Comparison of ENCODE assay signal across 12 cellular contexts in genomic region chr2:1745171-1746023, GRCh38. TPM values are rescaled to one million over a fixed set of nuclear protein-coding genes. Genes with fewer than 3 reads are reported as not detected.
DNase-seq lines count a peak whose midpoint lies in the region; ATAC-seq and TF ChIP-seq lines count a peak whose summit lies in the region.
"Had no signal": no experiment of that assay in that cellular context is flagged by ENCODE, and none has a peak within 500 bp of the region (broad histone marks: within the 10 kb centered on the region; RNA-seq: fewer than 3 reads in every experiment).

No MANE protein-coding gene starts in this region.

- peak overlapping the region; percentile 70 for H3K4me3 ChIP-seq in AG10803 (ENCODE audit: low read length)
- H3K4me3 ChIP-seq in SJSA1, result peak overlapping the region; percentile 95
- H3K4me3 ChIP-seq in foreskin fibroblast (ENCODE audit: low read depth in 1 of 2, low read length in 2 of 2), result peak overlapping the region; percentile 71 to 73
- H3K4me3 ChIP-seq in ovary, result peak overlapping the region; percentile 85

- H3K27ac ChIP-seq in SJSA1 (no peak overlapping the region; the same call in 1 of the 2 replicates), ovary (peak overlapping the region; percentile 93 to 96)

- TF ChIP-seq EP300 in ovary (IDR thresholded peaks at IDR 0.05), result no peak

- DNase-seq in AG10803 (ENCODE audit: low read depth), result no peak
- no peak for DNase-seq in SJSA1 (ENCODE audit: low read depth in 1 of 2, low spot score in 2 of 2)
- DNase-seq in foreskin fibroblast, result no peak
- peak in 1 of 5 donors; percentile 18 for DNase-seq in ovary
- no peak for DNase-seq in GM03348 (ENCODE audit: low spot score)
- DNase-seq in NCI-H82 (lab: John Stamatoyannopoulos, UW), result no peak
- DNase-seq: activated CD4-positive, alpha-beta T cell treated with anti-CD3 and anti-CD28 coated beads for 48 hours; effector memory CD8-positive, alpha-beta T cell; NCI-H524 treated with DMSO at 0.1 percent for 48 hours had no signal

- H3K36me3 ChIP-seq in SJSA1, result peaks cover 14% of the 10 kb centered on the region
- no peaks in the 10 kb centered on the region for H3K36me3 ChIP-seq in ovary
- H3K36me3 ChIP-seq: pancreas had no signal

- no peak for TF ChIP-seq CTCF in AG10803 (conservative IDR thresholded peaks at IDR 0.05; ENCODE audit: low read length)
- no peak for TF ChIP-seq CTCF in foreskin fibroblast (IDR thresholded peaks at IDR 0.05; ENCODE audit: low read depth, low read length)
- TF ChIP-seq CTCF in ovary (IDR thresholded peaks at IDR 0.05), result no peak

- TF ChIP-seq POLR2A in ovary (IDR thresholded peaks at IDR 0.05), result no peak

- ATAC-seq in GM19455 (IDR thresholded peaks at IDR 0.05; ENCODE audit: unreplicated experiment) (no peak), HG03108 (IDR thresholded peaks at IDR 0.05; ENCODE audit: unreplicated experiment) (no peak)
- ATAC-seq: effector memory CD8-positive, alpha-beta T cell had no signal

- intact Hi-C loops in ovary (cut with DNase I), result loop anchor here in 3 of 4 donors (5.0 to 10.0 kb wide), 2 partner anchors 71 to 158 kb away; no protein-coding TSS in a partner anchor

- H3K4me1 ChIP-seq in SJSA1 (replicated peaks) (peaks cover 59% of the 10 kb centered on the region), ovary (ENCODE audit: insufficient read depth) (peaks cover 8% of the 10 kb centered on the region)
- H3K4me1 ChIP-seq: pancreas had no signal

- WGBS in ovary, 3 donors, result 42 to 51% (median 48%) methylated on average over 26 of the region's 26 CpGs

- no peaks in the 10 kb centered on the region for H3K9me3 ChIP-seq in SJSA1 (replicated peaks)
- H3K9me3 ChIP-seq in ovary, result no peaks in the 10 kb centered on the region
- H3K9me3 ChIP-seq: pancreas had no signal

- H3K27me3 ChIP-seq in SJSA1 (replicated peaks) (no peaks in the 10 kb centered on the region; the same call in 1 of the 2 replicates), ovary (no peaks in the 10 kb centered on the region)

RNA-seq across cellular contexts. Expression of gene PXDN, which starts 1.1 kb away (rescaled TPM):
- total RNA-seq in SJSA1 (2014; rRNA removed; shearing (Covaris generic)), result 199 and 310 TPM in 2 replicates
- 10 to 100 TPM; 36.0 to 73.3 (median 54.5) TPM for total RNA-seq in ovary
- 100 to 1,000 TPM in 1 of 2 donors, 10 to 100 TPM in 1; 39.2 to 116 TPM for polyA plus RNA-seq in ovary
